Comparison of ENCODE assay signal across 1 cellular context in genomic region chr11:11272254-11272653, GRCh38.
TF ChIP-seq lines count a peak whose summit lies in the region.

No MANE protein-coding gene starts in this region.

TF ChIP-seq in liver, 16 proteins besides CTCF, POLR2A, EP300 and RAD21 (continued from another document):
- TF ChIP-seq YY1 (IDR thresholded peaks at IDR 0.05) (no peak), NR2F2 (IDR thresholded peaks at IDR 0.05) (no peak)
